ENCODE assay signal across 1 cellular context in genomic region chr14:76965232-76965631, GRCh38.
TF ChIP-seq lines count a peak whose summit lies in the region.

No MANE protein-coding gene starts in this region.

TF ChIP-seq in IMR-90, 13 proteins besides CTCF, POLR2A, EP300 and RAD21 (continued from another document):
- no peak for TF ChIP-seq ELK1 (IDR thresholded peaks at IDR 0.05; ENCODE audit: borderline replicate concordance, low read depth, low read length)
- no peak for TF ChIP-seq MXI1 (IDR thresholded peaks at IDR 0.05; ENCODE audit: borderline replicate concordance, low read depth, low read length)
- TF ChIP-seq NFE2L2 (IDR thresholded peaks at IDR 0.05; ENCODE audit: low read depth, low read length): no peak
- TF ChIP-seq FOS (IDR thresholded peaks at IDR 0.05; ENCODE audit: low read depth, low read length): no peak
- no peak for TF ChIP-seq RCOR1 (IDR thresholded peaks at IDR 0.05; ENCODE audit: insufficient replicate concordance, low read length)
- TF ChIP-seq RFX5 (IDR thresholded peaks at IDR 0.05; ENCODE audit: low read depth, low read length): no peak
- no peak for TF ChIP-seq BHLHE40 (IDR thresholded peaks at IDR 0.05; ENCODE audit: low read depth, low read length)
